Comparison of ENCODE assay signal across 1 cellular context in genomic region chr21:29307718-29308455, GRCh38.
TF ChIP-seq lines count a peak whose summit lies in the region.

No MANE protein-coding gene starts in this region.

TF ChIP-seq in IMR-90, 13 proteins besides CTCF, POLR2A, EP300 and RAD21:
- TF ChIP-seq CEBPB (IDR thresholded peaks at IDR 0.05; ENCODE audit: low read depth, low read length): no peak
- no peak for TF ChIP-seq MXI1 (IDR thresholded peaks at IDR 0.05; ENCODE audit: borderline replicate concordance, low read depth, low read length)
- TF ChIP-seq FOS (IDR thresholded peaks at IDR 0.05; ENCODE audit: low read depth, low read length): no peak
- TF ChIP-seq RCOR1 (IDR thresholded peaks at IDR 0.05; ENCODE audit: insufficient replicate concordance, low read length): no peak
- TF ChIP-seq ELK1 (IDR thresholded peaks at IDR 0.05; ENCODE audit: borderline replicate concordance, low read depth, low read length): no peak
- TF ChIP-seq MAFK (IDR thresholded peaks at IDR 0.05; ENCODE audit: low read depth, low read length): no peak
- no peak for TF ChIP-seq NFE2L2 (IDR thresholded peaks at IDR 0.05; ENCODE audit: low read depth, low read length)
- TF ChIP-seq BHLHE40 (IDR thresholded peaks at IDR 0.05; ENCODE audit: low read depth, low read length): no peak
- TF ChIP-seq RFX5 (IDR thresholded peaks at IDR 0.05; ENCODE audit: low read depth, low read length): no peak
- TF ChIP-seq MAZ (IDR thresholded peaks at IDR 0.05; ENCODE audit: borderline replicate concordance, low read depth, low read length): no peak
- TF ChIP-seq, protein P1, sequence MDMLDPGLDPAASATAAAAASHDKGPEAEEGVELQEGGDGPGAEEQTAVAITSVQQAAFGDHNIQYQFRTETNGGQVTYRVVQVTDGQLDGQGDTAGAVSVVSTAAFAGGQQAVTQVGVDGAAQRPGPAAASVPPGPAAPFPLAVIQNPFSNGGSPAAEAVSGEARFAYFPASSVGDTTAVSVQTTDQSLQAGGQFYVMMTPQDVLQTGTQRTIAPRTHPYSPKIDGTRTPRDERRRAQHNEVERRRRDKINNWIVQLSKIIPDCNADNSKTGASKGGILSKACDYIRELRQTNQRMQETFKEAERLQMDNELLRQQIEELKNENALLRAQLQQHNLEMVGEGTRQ (IDR thresholded peaks at IDR 0.05; ENCODE audit: low read depth, low read length): no peak
- no peak for TF ChIP-seq CHD1 (IDR thresholded peaks at IDR 0.05; ENCODE audit: low read depth, low read length)
- TF ChIP-seq SMC3 (IDR thresholded peaks at IDR 0.05; ENCODE audit: low read depth, low read length): no peak
